8 cellular contexts compared by ENCODE assay signal in the genomic region with DNA sequence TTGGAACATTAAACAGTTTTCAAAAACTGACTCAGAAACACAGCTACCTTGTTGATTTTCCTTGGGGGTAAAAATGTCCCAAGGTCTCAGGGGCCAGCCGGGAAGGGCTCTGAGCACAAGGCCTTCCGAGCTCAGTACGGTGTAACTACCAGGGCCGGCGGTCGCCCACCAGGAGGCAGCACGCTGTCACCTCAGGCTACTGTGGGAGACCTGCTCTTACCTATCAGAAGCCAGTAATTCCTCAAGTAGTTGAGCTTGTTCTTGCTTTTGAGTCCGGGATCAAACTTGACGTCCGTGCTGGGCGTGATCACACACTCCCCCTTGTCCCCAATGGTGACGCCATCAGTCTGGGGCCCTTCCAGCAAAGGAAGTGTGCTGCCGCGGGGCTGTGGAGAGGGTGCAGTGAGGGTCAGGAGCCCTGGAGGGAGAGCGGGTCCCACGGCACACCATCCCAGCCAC. TPM values are rescaled to one million over a fixed set of nuclear protein-coding genes. Genes with fewer than 3 reads are reported as not detected.
DNase-seq lines count a peak whose midpoint lies in the region; ATAC-seq and TF ChIP-seq lines count a peak whose summit lies in the region.

No MANE protein-coding gene starts in this region.

- ATAC-seq in activated CD8-positive, alpha-beta memory T cell treated with anti-CD3 and anti-CD28 coated beads, Interleukin-2, amount 10 ng/mL, durations not matched to agents 7 days and 5 days, result peak; percentile 54
- no peak for ATAC-seq in HG02763 (IDR thresholded peaks at IDR 0.05; ENCODE audit: unreplicated experiment)

- peaks cover 80 to 87% of the 10 kb centered on the region in 2 donors for H3K36me3 Mint-ChIP-seq in CD14-positive monocyte
- peaks cover 30% of the 10 kb centered on the region for H3K36me3 Mint-ChIP-seq in activated CD8-positive, alpha-beta memory T cell treated with anti-CD3 and anti-CD28 coated beads, Interleukin-2, amount 10 ng/mL, durations not matched to agents 7 days and 5 days
- peaks cover 38% of the 10 kb centered on the region for H3K36me3 Mint-ChIP-seq in nephron (ENCODE audit: low read depth)

- peaks cover 73% of the 10 kb centered on the region for H3K4me1 Mint-ChIP-seq in CD14-positive monocyte
- peaks cover 28% of the 10 kb centered on the region for H3K4me1 Mint-ChIP-seq in activated CD8-positive, alpha-beta memory T cell treated with anti-CD3 and anti-CD28 coated beads, Interleukin-2, amount 10 ng/mL, durations not matched to agents 7 days and 5 days
- H3K4me1 Mint-ChIP-seq in nephron, result peaks cover 7% of the 10 kb centered on the region

- H3K27ac Mint-ChIP-seq in CD14-positive monocyte (peak overlapping the region; percentile 90 to 98 (median 92)), nephron (no peak overlapping the region)
- no peak overlapping the region for H3K27ac Mint-ChIP-seq in activated CD8-positive, alpha-beta memory T cell treated with anti-CD3 and anti-CD28 coated beads, Interleukin-2, amount 10 ng/mL, durations not matched to agents 7 days and 5 days

- in situ Hi-C loops in KBM-7 (cut with MboI; ENCODE audit: low pct_unique_long_range_greater_than_20kb, low sequenced_read_pairs), result no loop called here

- TF ChIP-seq CTCF in CD14-positive monocyte (IDR thresholded peaks at IDR 0.05), result peak; percentile 66
- TF ChIP-seq CTCF in nephron (IDR thresholded peaks at IDR 0.05; ENCODE audit: unreplicated experiment in 3 of 3), result peak; percentile 45 to 55 (median 50)

- H3K27me3 Mint-ChIP-seq in CD14-positive monocyte (ENCODE audit: low read depth in 3 of 3) (no peaks in the 10 kb centered on the region), nephron (ENCODE audit: low read depth) (no peaks in the 10 kb centered on the region)
- H3K27me3 Mint-ChIP-seq in activated CD8-positive, alpha-beta memory T cell treated with anti-CD3 and anti-CD28 coated beads, Interleukin-2, amount 10 ng/mL, durations not matched to agents 7 days and 5 days, result no peaks in the 10 kb centered on the region

- H3K9me3 Mint-ChIP-seq in CD14-positive monocyte (peaks cover 0 to 4% (median 3%) of the 10 kb centered on the region in 7 donors), nephron (peaks cover 7% of the 10 kb centered on the region)
- no peaks in the 10 kb centered on the region for H3K9me3 Mint-ChIP-seq in activated CD8-positive, alpha-beta memory T cell treated with anti-CD3 and anti-CD28 coated beads, Interleukin-2, amount 10 ng/mL, durations not matched to agents 7 days and 5 days (ENCODE audit: low read depth)

- no peak for TF ChIP-seq POLR2A in erythroblast (IDR thresholded peaks at IDR 0.05; ENCODE audit: low read length)

- CTCF ChIA-PET in activated CD8-positive, alpha-beta memory T cell treated with anti-CD3 and anti-CD28 coated beads, Interleukin-2, amount 10 ng/mL, durations not matched to agents 7 days and 5 days (lab: Charles Lee), result interaction anchor here (0.7 to 6.7 kb wide), 20 partner anchors 12 to 227 kb away, joined by 3 to 87 read pairs (median 4); a partner anchor contains a TSS

- DNase-seq in CD14-positive monocyte (ENCODE audit: low spot score) (peak; percentile 72), KBM-7 (peak; percentile 51), erythroblast (lab: John Stamatoyannopoulos, UW) (peak; percentile 58 to 79), C1 segment of cervical spinal cord (lab: John Stamatoyannopoulos, UW) (no peak), NCI-H2081 treated with DMSO at 0.1 percent for 48 hours (lab: John Stamatoyannopoulos, UW) (no peak)
- DNase-seq in activated CD8-positive, alpha-beta memory T cell treated with anti-CD3 and anti-CD28 coated beads, Interleukin-2, amount 10 ng/mL, durations not matched to agents 7 days and 5 days, result peak; percentile 54

- intact Hi-C loops in CD14-positive monocyte (cut with micrococcal nuclease), result loop anchor here (2.0 to 5.0 kb wide), 3 partner anchors 13 to 69 kb away; a partner anchor contains a TSS

- H3K4me3 Mint-ChIP-seq in CD14-positive monocyte, result peak overlapping the region in 1 of 2 donors; percentile 42
- H3K4me3 Mint-ChIP-seq in activated CD8-positive, alpha-beta memory T cell treated with anti-CD3 and anti-CD28 coated beads, Interleukin-2, amount 10 ng/mL, durations not matched to agents 7 days and 5 days, result no peak overlapping the region
- no peak overlapping the region for H3K4me3 Mint-ChIP-seq in nephron

RNA-seq across cellular contexts. Expression of a gene that starts 43.4 kb away (rescaled TPM):
- 100 to 1,000 TPM; 174 to 186 TPM for polyA plus RNA-seq in CD14-positive monocyte
- total RNA-seq in activated CD8-positive, alpha-beta memory T cell treated with anti-CD3 and anti-CD28 coated beads, Interleukin-2, amount 10 ng/mL, durations not matched to agents 7 days and 5 days, result 10 to 100 TPM; 39.0 to 40.6 TPM

Comparison
In these comparisons a context has a peak if more than half of its experiments do, and no peak if none do; other contexts are left out.
1. DNase-seq: peak in CD14-positive monocyte (single experiment), KBM-7 (single experiment), activated CD8-positive, alpha-beta memory T cell treated with anti-CD3 and anti-CD28 coated beads, Interleukin-2, amount 10 ng/mL, durations not matched to agents 7 days and 5 days (single experiment) and erythroblast (2 of 2); none in C1 segment of cervical spinal cord (0 of 14) and NCI-H2081 treated with DMSO at 0.1 percent for 48 hours (single experiment).
2. H3K27ac Mint-ChIP-seq: peak in CD14-positive monocyte (7 of 7); none in activated CD8-positive, alpha-beta memory T cell treated with anti-CD3 and anti-CD28 coated beads, Interleukin-2, amount 10 ng/mL, durations not matched to agents 7 days and 5 days (single experiment) and nephron (0 of 3).